In genomic region chr6:22891930-22892329, GRCh38 we compare ENCODE assay signal across 21 cellular contexts.
DNase-seq lines count a peak whose midpoint lies in the region; ATAC-seq and TF ChIP-seq lines count a peak whose summit lies in the region.
"Had no signal": no experiment of that assay in that cellular context is flagged by ENCODE, and none has a peak within 500 bp of the region (broad histone marks: within the 10 kb centered on the region; RNA-seq: fewer than 3 reads in every experiment).

No MANE protein-coding gene starts in this region.

- H3K36me3 Mint-ChIP-seq in HFFc6 (ENCODE audit: low read depth), result no peaks in the 10 kb centered on the region
- H3K36me3 Mint-ChIP-seq: activated naive CD4-positive, alpha-beta T cell treated with anti-CD3 and anti-CD28 coated beads, Interleukin-2, amount 10 ng/mL, durations not matched to agents 7 days and 5 days had no signal

- no peak overlapping the region for H3K4me3 Mint-ChIP-seq in HFFc6
- H3K4me3 Mint-ChIP-seq: activated CD8-positive, alpha-beta T cell treated with anti-CD3 and anti-CD28 coated beads, Interleukin-2, amount 10 ng/mL, durations not matched to agents 7 days and 5 days; activated naive CD4-positive, alpha-beta T cell treated with anti-CD3 and anti-CD28 coated beads, Interleukin-2, amount 10 ng/mL, durations not matched to agents 7 days and 5 days; activated T-cell treated with anti-CD3 and anti-CD28 coated beads, Interleukin-2, amount 50 U/mL, for 4 hours had no signal

- no peaks in the 10 kb centered on the region for H4K20me1 ChIP-seq in hepatocyte (ENCODE audit: insufficient read depth, poor library complexity, severe bottlenecking)

- H3K27me3 Mint-ChIP-seq in HFFc6 (ENCODE audit: insufficient read depth), result no peaks in the 10 kb centered on the region
- H3K27me3 Mint-ChIP-seq: activated naive CD4-positive, alpha-beta T cell treated with anti-CD3 and anti-CD28 coated beads, Interleukin-2, amount 10 ng/mL, durations not matched to agents 7 days and 5 days had no signal

- H3K4me3 ChIP-seq in brain microvascular endothelial cell (ENCODE audit: low read depth, low read length) (no peak overlapping the region), hepatocyte (no peak overlapping the region), stomach smooth muscle (ENCODE audit: low read length in 2 of 2) (no peak overlapping the region)
- H3K4me3 ChIP-seq: body of pancreas, dorsolateral prefrontal cortex, upper lobe of left lung had no signal

- H3K27ac Mint-ChIP-seq in HFFc6, result peak overlapping the region; percentile 83
- H3K27ac Mint-ChIP-seq: activated CD8-positive, alpha-beta T cell treated with anti-CD3 and anti-CD28 coated beads, Interleukin-2, amount 10 ng/mL, durations not matched to agents 7 days and 5 days; activated naive CD4-positive, alpha-beta T cell treated with anti-CD3 and anti-CD28 coated beads, Interleukin-2, amount 10 ng/mL, durations not matched to agents 7 days and 5 days had no signal

- H3K79me2 ChIP-seq in hepatocyte, result no peaks in the 10 kb centered on the region

- in situ Hi-C loops in brain microvascular endothelial cell (cut with HindIII; ENCODE audit: low pct_ligation_motif_present, low sequenced_read_pairs), result no loop called here

- ATAC-seq in GM19397 (IDR thresholded peaks at IDR 0.05; ENCODE audit: unreplicated experiment), result no peak
- no peak for ATAC-seq in GM21526 (IDR thresholded peaks at IDR 0.05; ENCODE audit: low FRiP score, unreplicated experiment)
- no peak for ATAC-seq in HG03565 (IDR thresholded peaks at IDR 0.05; ENCODE audit: unreplicated experiment)
- ATAC-seq: activated CD8-positive, alpha-beta T cell treated with anti-CD3 and anti-CD28 coated beads, Interleukin-2, amount 10 ng/mL, durations not matched to agents 7 days and 5 days; activated T-cell treated with anti-CD3 and anti-CD28 coated beads, Interleukin-2, amount 50 U/mL, for 4 hours had no signal

- 91% methylated on average over 4 of the region's 4 CpGs for WGBS in hepatocyte (ENCODE audit: low lambda C conversion rate, missing lambda C conversion rate)

- H3K4me1 Mint-ChIP-seq in HFFc6 (ENCODE audit: low read depth), result peaks cover 46% of the 10 kb centered on the region
- H3K4me1 Mint-ChIP-seq: activated naive CD4-positive, alpha-beta T cell treated with anti-CD3 and anti-CD28 coated beads, Interleukin-2, amount 10 ng/mL, durations not matched to agents 7 days and 5 days had no signal

- no peak overlapping the region for H3K4me2 ChIP-seq in hepatocyte

- peak overlapping the region; percentile 72 for H3K27ac ChIP-seq in brain microvascular endothelial cell
- peak overlapping the region; percentile 79 for H3K27ac ChIP-seq in hepatocyte
- H3K27ac ChIP-seq in stomach smooth muscle (ENCODE audit: low read length), result peak overlapping the region; percentile 0
- H3K27ac ChIP-seq: dorsolateral prefrontal cortex, upper lobe of left lung, VCaP had no signal

- H2AFZ ChIP-seq in hepatocyte, result peak overlapping the region; percentile 16

- no peaks in the 10 kb centered on the region for H3K9me3 ChIP-seq in hepatocyte (ENCODE audit: low read depth)
- H3K9me3 ChIP-seq in stomach smooth muscle (ENCODE audit: control insufficient read depth in 2 of 2, low read length in 2 of 2), result no peaks in the 10 kb centered on the region
- H3K9me3 ChIP-seq: body of pancreas, upper lobe of left lung had no signal

- H3K9ac ChIP-seq in stomach smooth muscle (ENCODE audit: low read length in 2 of 2), result no peak overlapping the region

- no peaks in the 10 kb centered on the region for H3K27me3 ChIP-seq in brain microvascular endothelial cell (replicated peaks)
- H3K27me3 ChIP-seq in hepatocyte, result no peaks in the 10 kb centered on the region
- H3K27me3 ChIP-seq in stomach smooth muscle (ENCODE audit: control insufficient read depth in 1 of 2, insufficient read depth in 2 of 2, low read length in 2 of 2), result no peaks in the 10 kb centered on the region
- H3K27me3 ChIP-seq: body of pancreas, dorsolateral prefrontal cortex, upper lobe of left lung had no signal

- no peak for DNase-seq in HFFc6
- DNase-seq in brain microvascular endothelial cell, result no peak
- no peak for DNase-seq in hepatocyte (ENCODE audit: low spot score)
- DNase-seq: activated CD8-positive, alpha-beta T cell treated with anti-CD3 and anti-CD28 coated beads, Interleukin-2, amount 10 ng/mL, durations not matched to agents 7 days and 5 days; activated naive CD4-positive, alpha-beta T cell treated with anti-CD3 and anti-CD28 coated beads, Interleukin-2, amount 10 ng/mL, durations not matched to agents 7 days and 5 days; activated T-cell treated with anti-CD3 and anti-CD28 coated beads, Interleukin-2, amount 50 U/mL, for 4 hours; AML-193; dorsolateral prefrontal cortex; hippocampal formation; islet precursor cell; MM.1S; NCI-H1694; NCI-H446; stimulated activated naive CD4-positive, alpha-beta T cell; upper lobe of left lung had no signal

- H3K9me2 ChIP-seq in hepatocyte (replicated peaks; ENCODE audit: insufficient read depth), result no peaks in the 10 kb centered on the region

- no peaks in the 10 kb centered on the region for H3K9me3 Mint-ChIP-seq in HFFc6
- H3K9me3 Mint-ChIP-seq: activated naive CD4-positive, alpha-beta T cell treated with anti-CD3 and anti-CD28 coated beads, Interleukin-2, amount 10 ng/mL, durations not matched to agents 7 days and 5 days; activated T-cell treated with anti-CD3 and anti-CD28 coated beads, Interleukin-2, amount 50 U/mL, for 4 hours had no signal

- H3K36me3 ChIP-seq in brain microvascular endothelial cell (replicated peaks) (no peaks in the 10 kb centered on the region), hepatocyte (replicated peaks; ENCODE audit: insufficient read depth, low read depth) (no peaks in the 10 kb centered on the region), stomach smooth muscle (ENCODE audit: control insufficient read depth in 2 of 2, insufficient read depth in 2 of 2, low read length in 2 of 2) (no peaks in the 10 kb centered on the region)
- H3K36me3 ChIP-seq: upper lobe of left lung had no signal

- H3K4me1 ChIP-seq in hepatocyte (ENCODE audit: insufficient read depth) (no peaks in the 10 kb centered on the region), stomach smooth muscle (ENCODE audit: control insufficient read depth, insufficient read depth, low read length) (no peaks in the 10 kb centered on the region)
- H3K4me1 ChIP-seq: body of pancreas had no signal

- TF ChIP-seq CTCF in HFFc6 (IDR thresholded peaks at IDR 0.05) (no peak), brain microvascular endothelial cell (IDR thresholded peaks at IDR 0.05; ENCODE audit: low read depth, low read length, missing control alignments) (no peak), hepatocyte (IDR thresholded peaks at IDR 0.05; ENCODE audit: poor library complexity) (no peak)

Comparison
In these comparisons a context has a peak if more than half of its experiments do, and no peak if none do; other contexts are left out.
1. H3K27ac ChIP-seq: peak in every context shown above with its lines; median percentile 79 in hepatocyte; 72 in brain microvascular endothelial cell; 0 in stomach smooth muscle.